16 cellular contexts compared by ENCODE assay signal in the genomic region with DNA sequence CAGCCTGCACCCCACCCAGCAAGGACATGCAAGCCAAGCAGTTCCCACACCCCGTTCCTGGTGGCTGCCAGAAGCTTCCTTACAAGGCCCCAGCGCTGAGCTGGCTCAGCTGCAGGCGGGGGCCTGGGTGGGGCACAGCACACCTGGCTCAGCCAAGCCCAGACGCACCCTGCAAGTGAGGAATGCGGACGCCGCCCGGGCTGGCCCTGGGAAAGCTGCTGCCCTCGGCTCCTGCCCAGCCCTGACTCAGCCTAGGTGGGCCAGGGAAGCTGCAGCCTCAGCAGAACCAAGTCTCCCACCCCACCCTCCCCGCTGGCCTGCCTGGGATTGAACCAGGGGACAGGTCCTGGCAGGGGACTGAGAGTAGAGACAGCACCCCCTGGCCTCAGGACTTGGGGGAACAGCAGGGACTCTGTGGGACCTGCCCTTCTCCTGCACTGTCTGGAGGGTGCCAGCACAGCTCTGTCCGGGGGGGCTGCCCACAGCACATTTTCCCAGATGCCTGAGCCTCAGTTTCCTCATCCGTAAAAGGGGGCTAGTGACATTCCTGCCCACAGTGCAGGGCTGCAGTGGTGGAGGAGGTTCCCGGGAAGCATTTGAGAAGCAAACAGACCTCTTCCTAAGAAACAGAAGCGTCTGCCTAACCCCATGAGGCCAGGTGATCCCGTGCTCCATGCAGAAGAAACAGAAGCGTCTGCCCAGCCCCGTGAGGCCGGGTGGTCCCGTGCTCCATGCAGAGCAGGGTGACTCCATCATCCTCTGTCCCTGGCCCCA. TPM values are rescaled to one million over a fixed set of nuclear protein-coding genes. Genes with fewer than 3 reads are reported as not detected.
DNase-seq lines count a peak whose midpoint lies in the region; ATAC-seq, FAIRE-seq and TF ChIP-seq lines count a peak whose summit lies in the region.
"Had no signal": no experiment of that assay in that cellular context is flagged by ENCODE, and none has a peak within 500 bp of the region (broad histone marks: within the 10 kb centered on the region; RNA-seq: fewer than 3 reads in every experiment).

No MANE protein-coding gene starts in this region.

- no peaks in the 10 kb centered on the region for H3K9me3 ChIP-seq in tibial nerve

- intact Hi-C loops in MCF 10A (cut with micrococcal nuclease), result loop anchor here (5.0 kb wide), 1 partner anchor 802 kb away; no protein-coding TSS in a partner anchor

- no peak for TF ChIP-seq CTCF in MCF 10A (IDR thresholded peaks at IDR 0.05; ENCODE audit: unreplicated experiment)
- TF ChIP-seq CTCF in mesothelial cell of epicardium (IDR thresholded peaks at IDR 0.05; ENCODE audit: unreplicated experiment), result no peak
- no peak for TF ChIP-seq CTCF in tibial nerve (IDR thresholded peaks at IDR 0.05)

- H3K27ac ChIP-seq in tibial nerve, result peak overlapping the region in 3 of 4 donors; percentile 79 to 86 (median 80)

- no peak overlapping the region for H3K4me3 ChIP-seq in tibial nerve

- H3K27me3 Mint-ChIP-seq in MCF 10A (ENCODE audit: insufficient read depth, unreplicated experiment) (no peaks in the 10 kb centered on the region), mesothelial cell of epicardium (ENCODE audit: low read depth) (no peaks in the 10 kb centered on the region)
- H3K27me3 Mint-ChIP-seq: activated T-cell treated with anti-CD3 and anti-CD28 coated beads, Interleukin-2, amount 50 U/mL, for 24 hours had no signal

- 78 to 79% methylated on average over 9 to 15 of the region's 19 CpGs for WGBS in tibial nerve, 2 donors

- no peak for FAIRE-seq in HTR-8/SVneo (lab: Jason Lieb, UNC)
- FAIRE-seq: astrocyte, GM12892 had no signal

- DNase-seq in LoVo (ENCODE audit: low spot score), result peak; percentile 96
- DNase-seq in MCF 10A (ENCODE audit: unreplicated experiment), result peak; percentile 97
- peak in 1 of 2 experiments; percentile 61 for DNase-seq in mesothelial cell of epicardium (ENCODE audit: low spot score in 2 of 2, unreplicated experiment in 2 of 2)
- no peak for DNase-seq in tibial nerve (ENCODE audit: low spot score in 2 of 2)
- DNase-seq in SIG-M5 treated with dmso at 0.1 percent for 504 hours (lab: John Stamatoyannopoulos, UW; ENCODE audit: unreplicated experiment), result no peak
- no peak for DNase-seq in HTR-8/SVneo (ENCODE audit: insufficient read length, low spot score)
- no peak for DNase-seq in erythroblast (lab: John Stamatoyannopoulos, UW)
- DNase-seq: activated T-cell treated with anti-CD3 and anti-CD28 coated beads, Interleukin-2, amount 50 U/mL, for 24 hours; DMS153; HCEC 1CT; SIG-M5 had no signal

- POLR2A ChIA-PET in MCF 10A (lab: Yijun Ruan, JAX), result interaction anchor here (0.6 to 14.1 kb wide), 27 partner anchors 9 to 1155 kb away, joined by 3 to 366 read pairs (median 4); a partner anchor contains a TSS

- CTCF ChIA-PET in MCF 10A (lab: Yijun Ruan, JAX), result interaction anchor here (0.7 to 18.9 kb wide), 6 partner anchors 11 to 332 kb away, joined by 3 to 566 read pairs (median 3); no protein-coding TSS in a partner anchor

- H3K27ac Mint-ChIP-seq in MCF 10A (ENCODE audit: low read depth, unreplicated experiment), result no peak overlapping the region
- peak overlapping the region; percentile 95 for H3K27ac Mint-ChIP-seq in mesothelial cell of epicardium
- H3K27ac Mint-ChIP-seq: activated T-cell treated with anti-CD3 and anti-CD28 coated beads, Interleukin-2, amount 50 U/mL, for 24 hours; WTC11 had no signal

- no peaks in the 10 kb centered on the region for H3K27me3 ChIP-seq in tibial nerve

- ATAC-seq in HG02763 (IDR thresholded peaks at IDR 0.05; ENCODE audit: unreplicated experiment), result no peak

- H3K9me3 Mint-ChIP-seq in MCF 10A (ENCODE audit: unreplicated experiment) (no peaks in the 10 kb centered on the region), mesothelial cell of epicardium (no peaks in the 10 kb centered on the region)
- H3K9me3 Mint-ChIP-seq: activated T-cell treated with anti-CD3 and anti-CD28 coated beads, Interleukin-2, amount 50 U/mL, for 24 hours; WTC11 had no signal

- H3K4me3 Mint-ChIP-seq in MCF 10A (ENCODE audit: unreplicated experiment) (peak overlapping the region; percentile 69), mesothelial cell of epicardium (no peak overlapping the region)
- H3K4me3 Mint-ChIP-seq: activated T-cell treated with anti-CD3 and anti-CD28 coated beads, Interleukin-2, amount 50 U/mL, for 24 hours; WTC11 had no signal

- H3K4me1 ChIP-seq in tibial nerve, result peaks cover 0 to 62% (median 11%) of the 10 kb centered on the region in 4 donors

- peaks cover 53% of the 10 kb centered on the region for H3K4me1 Mint-ChIP-seq in MCF 10A (ENCODE audit: insufficient read depth, unreplicated experiment)
- peaks cover 39% of the 10 kb centered on the region for H3K4me1 Mint-ChIP-seq in mesothelial cell of epicardium

- BruUV-seq in MCF 10A (replicated peaks; lab: Mats Ljungman, UMichigan), result TSS peak; percentile 29

- peaks cover 6% of the 10 kb centered on the region for H3K36me3 Mint-ChIP-seq in MCF 10A (ENCODE audit: insufficient read depth, unreplicated experiment)
- no peaks in the 10 kb centered on the region for H3K36me3 Mint-ChIP-seq in mesothelial cell of epicardium
- H3K36me3 Mint-ChIP-seq: WTC11 had no signal

- peak in 1 of 2 donors; percentile 6 for TF ChIP-seq EP300 in tibial nerve (IDR thresholded peaks at IDR 0.05)

- no peaks in the 10 kb centered on the region for H3K36me3 ChIP-seq in tibial nerve

- no peak for TF ChIP-seq POLR2A in tibial nerve (IDR thresholded peaks at IDR 0.05)
- TF ChIP-seq POLR2A in erythroblast (IDR thresholded peaks at IDR 0.05; ENCODE audit: low read length), result no peak

RNA-seq across cellular contexts. Expression of a gene that starts 29.9 kb away (rescaled TPM):
- total RNA-seq in MCF 10A (2022) (1,990 and 4,105 TPM in 2 replicates), mesothelial cell of epicardium (221 to 238 TPM (median 232 TPM) in 3 replicates), tibial nerve (1 to 10 TPM in 1 of 4 donors, not detected in 3; 1.5 TPM)

RNA-seq across cellular contexts. Expression of a gene that starts 34.4 kb away (rescaled TPM):
- total RNA-seq in MCF 10A (2022) (1,945 and 2,169 TPM in 2 replicates), mesothelial cell of epicardium (600 to 610 TPM (median 606 TPM) in 3 replicates), tibial nerve (100 to 1,000 TPM; 172 to 458 (median 243) TPM)

RNA-seq across cellular contexts. Expression of a gene that starts 41.8 kb away (rescaled TPM):
- total RNA-seq in MCF 10A (2022) (74.5 and 109 TPM in 2 replicates), mesothelial cell of epicardium (0.40 to 0.79 TPM (median 0.40 TPM) in 3 replicates), tibial nerve (10 to 100 TPM in 1 of 4 donors, 1 to 10 TPM in 2, not detected in 1; 2.4 to 12.6 (median 6.6) TPM)
- total RNA-seq: LHCN-M2, WTC11 had no signal

RNA-seq across cellular contexts. Expression of a gene that starts 57.8 kb away (rescaled TPM):
- total RNA-seq in MCF 10A (2022) (not detected in 2 replicates), mesothelial cell of epicardium (not detected in 3 replicates), tibial nerve (not detected)
- total RNA-seq: astrocyte, LHCN-M2, WTC11 had no signal

Comparison
In these comparisons a context has a peak if more than half of its experiments do, and no peak if none do; other contexts are left out.
1. DNase-seq: peak in LoVo (single experiment) and MCF 10A (single experiment); none in tibial nerve (0 of 2), SIG-M5 treated with dmso at 0.1 percent for 504 hours (single experiment), HTR-8/SVneo (single experiment) and erythroblast (0 of 2).
2. RNA of a gene that starts 29.9 kb away (total RNA-seq): 1,990 to 4,105 TPM in MCF 10A and 221 to 238 TPM in mesothelial cell of epicardium; 1.5 TPM in tibial nerve; every median in the first group is over 10 times any median in the second.